In genomic region chr11:76759092-76759491, GRCh38 we compare ENCODE assay signal across 1 cellular context.
TF ChIP-seq lines count a peak whose summit lies in the region.

No MANE protein-coding gene starts in this region.

TF ChIP-seq in GM23338, 12 proteins besides CTCF, POLR2A, EP300 and RAD21 (continued from another document):
- TF ChIP-seq REST (IDR thresholded peaks at IDR 0.05; ENCODE audit: unreplicated experiment) (no peak), ZNF462 (CRISPR knock-in tag; IDR thresholded peaks at IDR 0.05) (peak; percentile 60; the same call in 1 of the 2 replicates)
